In the genomic region with DNA sequence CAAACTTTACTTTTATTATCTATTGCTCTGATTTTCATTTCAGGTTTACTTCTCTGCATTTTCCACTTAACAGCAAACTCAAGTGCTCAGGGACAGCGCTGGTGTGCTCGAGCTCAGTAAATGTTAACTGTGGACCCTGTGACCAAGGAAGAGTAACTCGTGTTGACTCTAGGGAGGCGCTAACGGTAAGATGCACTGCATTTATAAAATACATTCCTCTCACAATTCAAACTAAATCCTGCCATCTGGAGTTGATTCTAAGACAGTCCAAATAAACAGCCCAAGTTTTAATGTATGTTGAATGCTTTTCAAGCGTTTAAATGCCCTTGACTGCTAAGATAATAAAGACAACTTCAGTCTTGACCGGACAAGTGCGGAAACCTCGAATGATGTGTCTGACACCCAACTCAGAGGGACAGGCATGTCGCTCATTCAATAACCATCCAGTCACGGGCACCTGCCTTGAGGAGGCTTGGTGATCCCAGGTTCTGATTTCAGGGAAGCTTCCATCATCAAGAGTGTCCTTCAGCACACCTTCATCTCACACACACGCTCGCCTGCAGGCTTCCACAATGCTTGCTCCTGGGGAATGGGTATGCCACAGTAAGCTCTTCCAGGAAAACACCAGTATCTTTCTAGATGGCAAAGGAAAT, we compare ENCODE assay signal across 8 cellular contexts.
A peak's percentile ranks its signal among the peaks of the same experiment; 100 is the strongest.
DNase-seq lines count a peak whose midpoint lies in the region; ATAC-seq, FAIRE-seq and TF ChIP-seq lines count a peak whose summit lies in the region.

No MANE protein-coding gene starts in this region.

- TF ChIP-seq POLR2A in GM12892 (IDR thresholded peaks at IDR 0.05; ENCODE audit: low read depth, low read length) = no peak

- H3K4me1 ChIP-seq in adipocyte (ENCODE audit: control insufficient read depth, insufficient read depth, low read length) (peaks cover 50% of the 10 kb centered on the region), keratinocyte (ENCODE audit: control insufficient read depth, extremely low read depth, insufficient read depth, low read length) (peaks cover 42% of the 10 kb centered on the region)

- H3K27me3 Mint-ChIP-seq in stimulated activated memory B cell treated with anti-CD40 and anti-IgM and Interleukin-4, amounts not matched to agents 10 μg/mL and 1 μg/mL and 100 μg/mL, for 72 hours = no peaks in the 10 kb centered on the region

- H2AFZ ChIP-seq in keratinocyte (ENCODE audit: control insufficient read depth, low read length) = no peak overlapping the region

- H3K27ac ChIP-seq in keratinocyte (ENCODE audit: control insufficient read depth, insufficient read depth, low read length) = peak overlapping the region; percentile 98

- H3K27me3 ChIP-seq in adipocyte (replicated peaks; ENCODE audit: control insufficient read depth, insufficient read depth, low read length) (no peaks in the 10 kb centered on the region), keratinocyte (ENCODE audit: control insufficient read depth, extremely low read depth, insufficient read depth, low read length) (no peaks in the 10 kb centered on the region)

- H3K36me3 Mint-ChIP-seq in stimulated activated memory B cell treated with anti-CD40 and anti-IgM and Interleukin-4, amounts not matched to agents 10 μg/mL and 1 μg/mL and 100 μg/mL, for 72 hours = peaks cover 8% of the 10 kb centered on the region

- FAIRE-seq in keratinocyte (lab: Jason Lieb, UNC) (no peak), GM12892 (lab: Jason Lieb, UNC) (no peak)

- H3K36me3 ChIP-seq in adipocyte (ENCODE audit: control insufficient read depth, insufficient read depth, low read length, severe bottlenecking) (no peaks in the 10 kb centered on the region), keratinocyte (ENCODE audit: control insufficient read depth in 2 of 2, extremely low read depth in 1 of 2, insufficient read depth in 2 of 2, low read length in 2 of 2) (peaks cover 7 to 8% of the 10 kb centered on the region in 2 experiments)

- peak overlapping the region; percentile 52 for H3K9ac ChIP-seq in adipocyte (ENCODE audit: low read length)
- H3K9ac ChIP-seq in keratinocyte (ENCODE audit: control insufficient read depth, extremely low read depth, insufficient read depth, low read length) = peak overlapping the region; percentile 91

- dilution Hi-C loops in keratinocyte (cut with MboI; ENCODE audit: extremely low pct_ligation_motif_present, low sequenced_read_pairs) = no loop called here

- ATAC-seq in stimulated activated memory B cell treated with anti-CD40 and anti-IgM and Interleukin-4, amounts not matched to agents 10 μg/mL and 1 μg/mL and 100 μg/mL, for 72 hours = no peak
- no peak for ATAC-seq in HG02798 (IDR thresholded peaks at IDR 0.05; ENCODE audit: poor library complexity, unreplicated experiment)

- peaks cover 91% of the 10 kb centered on the region for H3K4me1 Mint-ChIP-seq in stimulated activated memory B cell treated with anti-CD40 and anti-IgM and Interleukin-4, amounts not matched to agents 10 μg/mL and 1 μg/mL and 100 μg/mL, for 72 hours

- peaks cover 7% of the 10 kb centered on the region for H3K9me1 ChIP-seq in keratinocyte (ENCODE audit: control insufficient read depth, extremely low read depth, insufficient read depth, low read length)

- peaks cover 19% of the 10 kb centered on the region for H4K20me1 ChIP-seq in keratinocyte (ENCODE audit: control insufficient read depth, extremely low read depth, insufficient read depth, low read length)

- TF ChIP-seq CTCF in keratinocyte (optimal IDR thresholded peaks at IDR 0.05 in 1 of 3, IDR thresholded peaks at IDR 0.05 in 1 of 3, conservative IDR thresholded peaks at IDR 0.05 in 1 of 3; ENCODE audit: extremely low read depth in 1 of 3, insufficient read depth in 2 of 3, low read length in 3 of 3) = no peak

- H3K4me2 ChIP-seq in keratinocyte (ENCODE audit: control insufficient read depth, extremely low read depth, insufficient read depth, low read depth, low read length) = peak overlapping the region; percentile 95

- H3K9me3 ChIP-seq in adipocyte (ENCODE audit: control insufficient read depth, low read length) = no peaks in the 10 kb centered on the region
- no peaks in the 10 kb centered on the region for H3K9me3 ChIP-seq in keratinocyte (ENCODE audit: control insufficient read depth, low read depth, low read length)

- H3K4me3 ChIP-seq in adipocyte (ENCODE audit: low read length) (peak overlapping the region; percentile 15), keratinocyte (ENCODE audit: control insufficient read depth in 2 of 3, extremely low read depth in 1 of 3, insufficient read depth in 2 of 3, low read depth in 1 of 3, low read length in 3 of 3) (peak overlapping the region in 1 of 3 experiments; percentile 9)

- no peak overlapping the region for H3K4me3 Mint-ChIP-seq in stimulated activated memory B cell treated with anti-CD40 and anti-IgM and Interleukin-4, amounts not matched to agents 10 μg/mL and 1 μg/mL and 100 μg/mL, for 72 hours

- peak overlapping the region; percentile 60 for H3K27ac Mint-ChIP-seq in stimulated activated memory B cell treated with anti-CD40 and anti-IgM and Interleukin-4, amounts not matched to agents 10 μg/mL and 1 μg/mL and 100 μg/mL, for 72 hours

- H3K79me2 ChIP-seq in keratinocyte (ENCODE audit: control insufficient read depth, insufficient read depth, low read length) = peaks cover 89% of the 10 kb centered on the region

- no peaks in the 10 kb centered on the region for H3K9me3 Mint-ChIP-seq in stimulated activated memory B cell treated with anti-CD40 and anti-IgM and Interleukin-4, amounts not matched to agents 10 μg/mL and 1 μg/mL and 100 μg/mL, for 72 hours

- DNase-seq in NCI-H1417 (lab: John Stamatoyannopoulos, UW) = peak in 2 of 3 experiments; percentile 6 to 64
- DNase-seq in NCI-H1417 treated with DMSO at 0.1 percent for 48 hours (lab: John Stamatoyannopoulos, UW) = no peak
- peak; percentile 66 for DNase-seq in adipocyte (ENCODE audit: low read depth)
- DNase-seq in keratinocyte (ENCODE audit: low read depth, low spot score) = no peak
- no peak for DNase-seq in GM12892 (ENCODE audit: insufficient read length)
- DNase-seq in activated gamma-delta T cell treated with Interleukin-2 at 50 U/mL for 16 hours = no peak

Comparison
In these comparisons a context has a peak if more than half of its experiments do, and no peak if none do; other contexts are left out.
1. DNase-seq: peak in NCI-H1417 (2 of 3) and adipocyte (single experiment); none in NCI-H1417 treated with DMSO at 0.1 percent for 48 hours (single experiment), keratinocyte (single experiment), GM12892 (single experiment) and activated gamma-delta T cell treated with Interleukin-2 at 50 U/mL for 16 hours (single experiment).